In the genomic region with DNA sequence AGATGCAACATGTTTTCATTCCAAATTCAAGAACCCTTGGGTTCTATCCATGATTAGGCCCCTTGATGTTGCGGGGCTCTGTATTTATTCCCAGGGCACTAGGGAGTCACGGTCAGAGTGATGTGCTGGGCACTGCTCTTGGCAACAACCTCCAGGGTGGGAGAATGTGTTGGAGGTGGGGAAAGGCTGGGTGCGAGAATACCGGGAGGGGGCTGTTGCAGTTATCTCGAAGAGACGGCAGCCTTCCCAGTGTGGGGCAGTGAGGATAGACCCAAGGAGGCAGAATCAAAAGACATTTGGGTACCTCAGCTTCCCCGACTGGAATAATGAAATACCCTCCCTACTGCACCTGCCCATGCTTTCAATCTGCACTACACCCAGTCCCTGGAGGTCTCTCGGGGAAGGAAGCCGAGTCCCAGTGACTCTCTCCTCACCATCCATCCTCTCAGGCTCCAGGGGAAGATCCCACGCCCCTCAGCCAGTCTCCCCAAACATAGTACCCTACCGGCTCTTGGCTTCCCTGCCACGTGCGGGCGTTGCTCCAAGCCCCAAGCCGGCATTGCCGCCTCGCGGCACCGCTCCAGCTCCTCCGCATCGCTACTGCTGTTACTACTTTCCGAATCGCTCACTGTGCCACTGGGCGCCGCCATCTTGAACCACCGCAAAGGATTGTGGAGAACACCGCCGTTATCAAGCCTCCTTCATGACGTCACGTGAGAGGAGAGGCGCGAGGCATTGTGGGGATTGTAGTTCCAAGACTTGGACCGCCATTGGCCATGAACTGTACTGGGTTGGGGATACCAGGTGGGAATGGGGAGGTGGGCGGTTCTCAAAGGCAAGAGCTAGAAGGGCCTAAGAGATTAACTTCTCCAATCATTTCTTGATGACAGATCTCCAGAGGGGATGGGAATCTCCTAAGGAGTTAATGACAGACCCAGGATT, we compare ENCODE assay signal across 1 cellular context.
TF ChIP-seq lines count a peak whose summit lies in the region.

A gene with protein sequence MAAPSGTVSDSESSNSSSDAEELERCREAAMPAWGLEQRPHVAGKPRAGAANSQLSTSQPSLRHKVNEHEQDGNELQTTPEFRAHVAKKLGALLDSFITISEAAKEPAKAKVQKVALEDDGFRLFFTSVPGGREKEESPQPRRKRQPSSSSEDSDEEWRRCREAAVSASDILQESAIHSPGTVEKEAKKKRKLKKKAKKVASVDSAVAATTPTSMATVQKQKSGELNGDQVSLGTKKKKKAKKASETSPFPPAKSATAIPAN (minus strand): TSS at position 663 of the 942 bp plus-strand sequence. CDS start 13 bp downstream, at position 650.

TF ChIP-seq in HepG2, 621 proteins besides CTCF, POLR2A, EP300 and RAD21 (continued from another document and continues in another):
- TF ChIP-seq, protein P1, sequence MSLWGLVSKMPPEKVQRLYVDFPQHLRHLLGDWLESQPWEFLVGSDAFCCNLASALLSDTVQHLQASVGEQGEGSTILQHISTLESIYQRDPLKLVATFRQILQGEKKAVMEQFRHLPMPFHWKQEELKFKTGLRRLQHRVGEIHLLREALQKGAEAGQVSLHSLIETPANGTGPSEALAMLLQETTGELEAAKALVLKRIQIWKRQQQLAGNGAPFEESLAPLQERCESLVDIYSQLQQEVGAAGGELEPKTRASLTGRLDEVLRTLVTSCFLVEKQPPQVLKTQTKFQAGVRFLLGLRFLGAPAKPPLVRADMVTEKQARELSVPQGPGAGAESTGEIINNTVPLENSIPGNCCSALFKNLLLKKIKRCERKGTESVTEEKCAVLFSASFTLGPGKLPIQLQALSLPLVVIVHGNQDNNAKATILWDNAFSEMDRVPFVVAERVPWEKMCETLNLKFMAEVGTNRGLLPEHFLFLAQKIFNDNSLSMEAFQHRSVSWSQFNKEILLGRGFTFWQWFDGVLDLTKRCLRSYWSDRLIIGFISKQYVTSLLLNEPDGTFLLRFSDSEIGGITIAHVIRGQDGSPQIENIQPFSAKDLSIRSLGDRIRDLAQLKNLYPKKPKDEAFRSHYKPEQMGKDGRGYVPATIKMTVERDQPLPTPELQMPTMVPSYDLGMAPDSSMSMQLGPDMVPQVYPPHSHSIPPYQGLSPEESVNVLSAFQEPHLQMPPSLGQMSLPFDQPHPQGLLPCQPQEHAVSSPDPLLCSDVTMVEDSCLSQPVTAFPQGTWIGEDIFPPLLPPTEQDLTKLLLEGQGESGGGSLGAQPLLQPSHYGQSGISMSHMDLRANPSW (CRISPR knock-in tag; IDR thresholded peaks at IDR 0.05; ENCODE audit: borderline replicate concordance), result no peak
- TF ChIP-seq MIER3 (CRISPR knock-in tag; IDR thresholded peaks at IDR 0.05; ENCODE audit: borderline replicate concordance) (peak; percentile 95), HCFC1 (IDR thresholded peaks at IDR 0.05; ENCODE audit: low read depth, low read length) (peak; percentile 93), ZNF746 (CRISPR knock-in tag; IDR thresholded peaks at IDR 0.05) (0 out of 2 replicates have a peak, but pooled peaks have one; percentile 26), ZNF569 (CRISPR knock-in tag; IDR thresholded peaks at IDR 0.05; ENCODE audit: borderline replicate concordance) (no peak), ZSCAN22 (CRISPR knock-in tag; IDR thresholded peaks at IDR 0.05) (no peak), ZNF563 (CRISPR knock-in tag; IDR thresholded peaks at IDR 0.05) (no peak), KAT7 (CRISPR knock-in tag; IDR thresholded peaks at IDR 0.05; ENCODE audit: borderline replicate concordance) (peak; percentile 94), TAF15 (IDR thresholded peaks at IDR 0.05; ENCODE audit: low read depth, low read length, poor library complexity, severe bottlenecking) (no peak), ZNF382 (CRISPR knock-in tag; IDR thresholded peaks at IDR 0.05; ENCODE audit: borderline replicate concordance) (no peak), ZKSCAN8 (CRISPR knock-in tag; IDR thresholded peaks at IDR 0.05; ENCODE audit: borderline replicate concordance) (no peak), SPEN (CRISPR knock-in tag; IDR thresholded peaks at IDR 0.05; ENCODE audit: low read depth) (peak; percentile 57; the same call in 1 of the 2 replicates), HIVEP1 (CRISPR knock-in tag; IDR thresholded peaks at IDR 0.05) (no peak), ARID5B (CRISPR knock-in tag; IDR thresholded peaks at IDR 0.05) (peak; percentile 44), DR1 (CRISPR knock-in tag; IDR thresholded peaks at IDR 0.05) (peak; percentile 94), ZNF350 (CRISPR knock-in tag; IDR thresholded peaks at IDR 0.05; ENCODE audit: borderline replicate concordance, low read depth) (peak; percentile 84; the same call in 1 of the 2 replicates), KLF16 (CRISPR knock-in tag; IDR thresholded peaks at IDR 0.05) (peak in 1 of 2 experiments; percentile 73; a peak in 2 of 4 replicates), ZNF263 (CRISPR knock-in tag; IDR thresholded peaks at IDR 0.05) (0 out of 2 replicates have a peak, but pooled peaks have one; percentile 16), YEATS4 (CRISPR knock-in tag; IDR thresholded peaks at IDR 0.05; ENCODE audit: borderline replicate concordance) (peak; percentile 34; the same call in 1 of the 2 replicates), KLF6 (CRISPR knock-in tag; IDR thresholded peaks at IDR 0.05) (0 out of 2 replicates have a peak, but pooled peaks have one; percentile 18), KAT2B (IDR thresholded peaks at IDR 0.05; ENCODE audit: borderline replicate concordance, low read depth, low read length) (no peak), GABPB1 (CRISPR knock-in tag; IDR thresholded peaks at IDR 0.05) (peak; percentile 82), ZSCAN21 (CRISPR knock-in tag; IDR thresholded peaks at IDR 0.05; ENCODE audit: borderline replicate concordance) (no peak), ZNF451 (CRISPR knock-in tag; IDR thresholded peaks at IDR 0.05) (peak; percentile 42; the same call in 1 of the 2 replicates), ZBTB38 (CRISPR knock-in tag; IDR thresholded peaks at IDR 0.05) (peak; percentile 68; the same call in 1 of the 2 replicates), GMEB1 (CRISPR knock-in tag; IDR thresholded peaks at IDR 0.05; ENCODE audit: borderline replicate concordance) (peak; percentile 69), SOX6 (IDR thresholded peaks at IDR 0.05) (no peak), SOX6 (CRISPR knock-in tag; IDR thresholded peaks at IDR 0.05) (peak; percentile 33; the same call in 1 of the 2 replicates), ZNF264 (CRISPR knock-in tag; IDR thresholded peaks at IDR 0.05) (no peak), CBFB (CRISPR knock-in tag; IDR thresholded peaks at IDR 0.05) (peak; percentile 83), ZFP90 (CRISPR knock-in tag; IDR thresholded peaks at IDR 0.05; ENCODE audit: borderline replicate concordance) (0 out of 2 replicates have a peak, but pooled peaks have one; percentile 21), NFKB2 (CRISPR knock-in tag; IDR thresholded peaks at IDR 0.05; ENCODE audit: borderline replicate concordance) (no peak; the same call in 1 of the 2 replicates), SMAD1 (CRISPR knock-in tag; IDR thresholded peaks at IDR 0.05; ENCODE audit: borderline replicate concordance, low read depth) (peak; percentile 52; the same call in 1 of the 2 replicates), MXI1 (IDR thresholded peaks at IDR 0.05; ENCODE audit: borderline replicate concordance, low read depth, low read length) (peak; percentile 84; the same call in 1 of the 3 replicates)
- TF ChIP-seq, protein P2, sequence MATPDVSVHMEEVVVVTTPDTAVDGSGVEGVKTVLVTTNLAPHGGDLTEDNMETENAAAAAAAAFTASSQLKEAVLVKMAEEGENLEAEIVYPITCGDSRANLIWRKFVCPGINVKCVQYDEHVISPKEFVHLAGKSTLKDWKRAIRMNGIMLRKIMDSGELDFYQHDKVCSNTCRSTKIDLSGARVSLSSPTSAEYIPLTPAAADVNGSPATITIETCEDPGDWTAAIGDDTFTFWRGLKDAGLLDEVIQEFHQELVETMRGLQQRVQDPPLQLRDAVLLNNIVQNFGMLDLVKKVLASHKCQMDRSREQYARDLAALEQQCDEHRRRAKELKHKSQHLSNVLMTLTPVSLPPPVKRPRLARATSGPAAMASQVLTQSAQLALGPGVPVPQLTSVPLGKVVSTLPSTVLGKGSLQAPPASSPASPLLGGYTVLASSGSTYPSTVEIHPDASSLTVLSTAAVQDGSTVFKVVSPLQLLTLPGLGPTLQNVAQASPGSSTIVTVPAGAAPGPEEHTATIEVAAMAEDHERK (CRISPR knock-in tag; IDR thresholded peaks at IDR 0.05; ENCODE audit: low read depth), result 0 out of 2 replicates have a peak, but pooled peaks have one; percentile 47
- TF ChIP-seq, protein P3, sequence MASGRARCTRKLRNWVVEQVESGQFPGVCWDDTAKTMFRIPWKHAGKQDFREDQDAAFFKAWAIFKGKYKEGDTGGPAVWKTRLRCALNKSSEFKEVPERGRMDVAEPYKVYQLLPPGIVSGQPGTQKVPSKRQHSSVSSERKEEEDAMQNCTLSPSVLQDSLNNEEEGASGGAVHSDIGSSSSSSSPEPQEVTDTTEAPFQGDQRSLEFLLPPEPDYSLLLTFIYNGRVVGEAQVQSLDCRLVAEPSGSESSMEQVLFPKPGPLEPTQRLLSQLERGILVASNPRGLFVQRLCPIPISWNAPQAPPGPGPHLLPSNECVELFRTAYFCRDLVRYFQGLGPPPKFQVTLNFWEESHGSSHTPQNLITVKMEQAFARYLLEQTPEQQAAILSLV (CRISPR knock-in tag; IDR thresholded peaks at IDR 0.05; ENCODE audit: borderline replicate concordance), result no peak; the same call in 1 of the 2 replicates
- TF ChIP-seq, protein P4, sequence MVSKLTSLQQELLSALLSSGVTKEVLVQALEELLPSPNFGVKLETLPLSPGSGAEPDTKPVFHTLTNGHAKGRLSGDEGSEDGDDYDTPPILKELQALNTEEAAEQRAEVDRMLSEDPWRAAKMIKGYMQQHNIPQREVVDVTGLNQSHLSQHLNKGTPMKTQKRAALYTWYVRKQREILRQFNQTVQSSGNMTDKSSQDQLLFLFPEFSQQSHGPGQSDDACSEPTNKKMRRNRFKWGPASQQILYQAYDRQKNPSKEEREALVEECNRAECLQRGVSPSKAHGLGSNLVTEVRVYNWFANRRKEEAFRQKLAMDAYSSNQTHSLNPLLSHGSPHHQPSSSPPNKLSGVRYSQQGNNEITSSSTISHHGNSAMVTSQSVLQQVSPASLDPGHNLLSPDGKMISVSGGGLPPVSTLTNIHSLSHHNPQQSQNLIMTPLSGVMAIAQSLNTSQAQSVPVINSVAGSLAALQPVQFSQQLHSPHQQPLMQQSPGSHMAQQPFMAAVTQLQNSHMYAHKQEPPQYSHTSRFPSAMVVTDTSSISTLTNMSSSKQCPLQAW (CRISPR knock-in tag; IDR thresholded peaks at IDR 0.05), result peak; percentile 85
- TF ChIP-seq, protein P5, sequence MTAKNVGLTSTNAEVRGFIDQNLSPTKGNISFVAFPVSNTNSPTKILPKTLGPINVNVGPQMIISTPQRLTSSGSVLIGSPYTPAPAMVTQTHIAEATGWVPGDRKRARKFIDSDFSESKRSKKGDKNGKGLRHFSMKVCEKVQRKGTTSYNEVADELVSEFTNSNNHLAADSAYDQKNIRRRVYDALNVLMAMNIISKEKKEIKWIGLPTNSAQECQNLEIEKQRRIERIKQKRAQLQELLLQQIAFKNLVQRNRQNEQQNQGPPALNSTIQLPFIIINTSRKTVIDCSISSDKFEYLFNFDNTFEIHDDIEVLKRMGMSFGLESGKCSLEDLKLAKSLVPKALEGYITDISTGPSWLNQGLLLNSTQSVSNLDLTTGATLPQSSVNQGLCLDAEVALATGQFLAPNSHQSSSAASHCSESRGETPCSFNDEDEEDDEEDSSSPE (CRISPR knock-in tag; IDR thresholded peaks at IDR 0.05), result 0 out of 2 replicates have a peak, but pooled peaks have one; percentile 34
- TF ChIP-seq, protein P6, sequence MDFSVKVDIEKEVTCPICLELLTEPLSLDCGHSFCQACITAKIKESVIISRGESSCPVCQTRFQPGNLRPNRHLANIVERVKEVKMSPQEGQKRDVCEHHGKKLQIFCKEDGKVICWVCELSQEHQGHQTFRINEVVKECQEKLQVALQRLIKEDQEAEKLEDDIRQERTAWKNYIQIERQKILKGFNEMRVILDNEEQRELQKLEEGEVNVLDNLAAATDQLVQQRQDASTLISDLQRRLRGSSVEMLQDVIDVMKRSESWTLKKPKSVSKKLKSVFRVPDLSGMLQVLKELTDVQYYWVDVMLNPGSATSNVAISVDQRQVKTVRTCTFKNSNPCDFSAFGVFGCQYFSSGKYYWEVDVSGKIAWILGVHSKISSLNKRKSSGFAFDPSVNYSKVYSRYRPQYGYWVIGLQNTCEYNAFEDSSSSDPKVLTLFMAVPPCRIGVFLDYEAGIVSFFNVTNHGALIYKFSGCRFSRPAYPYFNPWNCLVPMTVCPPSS (IDR thresholded peaks at IDR 0.05), result no peak
